ENCODE assay signal across 18 cellular contexts in the genomic region with DNA sequence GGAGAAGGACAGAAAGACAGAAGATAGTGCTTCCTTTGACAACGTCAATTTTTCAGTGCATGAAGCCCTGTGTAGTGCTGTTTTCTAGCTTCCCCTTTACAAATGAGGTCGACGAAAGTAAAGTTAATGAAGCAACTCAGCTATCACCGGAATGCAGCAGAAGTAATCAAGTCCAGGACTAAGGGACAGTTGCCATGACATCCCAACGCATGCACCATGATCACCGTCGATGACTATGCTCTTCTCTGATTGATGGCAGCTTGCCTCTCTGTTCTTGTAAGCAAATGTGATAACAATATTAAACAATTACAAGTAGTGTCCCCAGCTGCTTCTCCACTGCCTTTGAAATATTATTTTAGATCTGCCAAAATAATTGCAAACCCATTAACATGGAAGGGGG.
"Had no signal": no experiment of that assay in that cellular context is flagged by ENCODE, and none has a peak within 500 bp of the region (broad histone marks: within the 10 kb centered on the region; RNA-seq: fewer than 3 reads in every experiment).

No MANE protein-coding gene starts in this region.

- H3K4me1 ChIP-seq: ascending aorta, heart right ventricle, left ventricle myocardium inferior had no signal

- H3K36me3 ChIP-seq: ascending aorta, brain microvascular endothelial cell, heart right ventricle, left ventricle myocardium inferior, thoracic aorta, WERI-Rb-1 had no signal

- H3K4me3 ChIP-seq: ascending aorta, heart right ventricle, left ventricle myocardium inferior, thoracic aorta had no signal

- H3K9me3 ChIP-seq: ascending aorta, heart right ventricle, left ventricle myocardium inferior, thoracic aorta had no signal

- H3K27me3 ChIP-seq: ascending aorta, brain microvascular endothelial cell had no signal

- H3K27ac ChIP-seq: ascending aorta, brain microvascular endothelial cell, heart right ventricle, left ventricle myocardium inferior, thoracic aorta, WERI-Rb-1 had no signal

- DNase-seq: activated CD4-positive, alpha-beta T cell treated with anti-CD3 and anti-CD28 coated beads, Interleukin-2, amount 50 U/mL, for 1 hour; activated CD4-positive, CD25-positive, alpha-beta regulatory T cell treated with anti-CD3 and anti-CD28 coated beads, Interleukin-2, amount 50 U/mL, for 72 hours; activated T-cell treated with anti-CD3 and anti-CD28 coated beads, Interleukin-2, amount 50 U/mL, for 1 hour; brain microvascular endothelial cell; caudate nucleus; effector CD8-positive, alpha-beta T cell; heart right ventricle; left ventricle myocardium inferior; naive thymus-derived CD8-positive, alpha-beta T cell; stimulated activated CD4-positive, alpha-beta T cell treated with anti-CD3 and anti-CD28 coated beads, Interleukin-2, amount 100 ng/mL, for 48 hours; stimulated activated CD8-positive, alpha-beta memory T cell treated with anti-CD3 and anti-CD28 coated beads, Interleukin-4, amount 100 ng/mL, for 48 hours; stimulated activated naive B cell treated with anti-CD40 and anti-IgM and Interleukin-4, amounts not matched to agents 10 μg/mL and 1 μg/mL and 100 μg/mL, for 72 hours; T-cell; WERI-Rb-1 had no signal

- ATAC-seq: activated naive CD4-positive, alpha-beta T cell treated with anti-CD3 and anti-CD28 coated beads, Interleukin-2, amount 50 U/mL, for 72 hours; activated T-helper 17 cell treated with anti-CD3 and anti-CD28 coated beads, Interleukin-2, amount 50 U/mL, for 72 hours; heart right ventricle; naive thymus-derived CD8-positive, alpha-beta T cell; stimulated activated naive B cell treated with anti-CD40 and anti-IgM and Interleukin-4, amounts not matched to agents 10 μg/mL and 1 μg/mL and 100 μg/mL, for 72 hours; T-cell had no signal
